Comparison of ENCODE assay signal across 13 cellular contexts in the genomic region with DNA sequence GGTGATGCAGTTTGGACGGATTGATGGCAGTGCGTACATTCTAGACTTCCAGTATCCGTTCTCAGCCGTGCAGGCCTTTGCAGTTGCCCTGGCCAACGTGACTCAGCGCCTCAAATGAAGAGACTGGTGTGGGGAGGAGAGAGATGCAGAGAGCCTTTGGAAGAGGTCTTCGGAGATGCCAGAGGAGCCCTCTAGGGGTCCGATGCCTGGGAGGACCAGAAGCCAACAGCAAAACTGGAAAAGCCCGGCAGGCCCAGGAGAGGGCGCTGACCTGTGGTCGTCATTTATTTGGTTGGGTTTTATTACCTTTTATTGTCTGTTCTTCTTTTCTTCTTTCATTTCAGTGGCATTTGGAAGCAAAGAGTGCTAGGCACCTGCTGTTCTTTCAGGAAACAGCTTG. TPM values are rescaled to one million over a fixed set of nuclear protein-coding genes. Genes with fewer than 3 reads are reported as not detected.
DNase-seq lines count a peak whose midpoint lies in the region; ATAC-seq, FAIRE-seq and TF ChIP-seq lines count a peak whose summit lies in the region.
"Had no signal": no experiment of that assay in that cellular context is flagged by ENCODE, and none has a peak within 500 bp of the region (broad histone marks: within the 10 kb centered on the region; RNA-seq: fewer than 3 reads in every experiment).

No MANE protein-coding gene starts in this region.

- no peaks in the 10 kb centered on the region for H3K9me3 ChIP-seq in HepG2 (ENCODE audit: low read length)
- H3K9me3 ChIP-seq in right lobe of liver = no peaks in the 10 kb centered on the region
- H3K9me3 ChIP-seq in RWPE2 (ENCODE audit: severe bottlenecking) = no peaks in the 10 kb centered on the region
- no peaks in the 10 kb centered on the region for H3K9me3 ChIP-seq in gastroesophageal sphincter
- H3K9me3 ChIP-seq: SJSA1, stomach had no signal

- in situ Hi-C loops in HepG2 (cut with HindIII; ENCODE audit: extremely low pct_ligation_motif_present, low pct_unique_long_range_greater_than_20kb) = loop anchor here (25.0 kb wide), 1 partner anchor 294 kb away; no protein-coding TSS in a partner anchor

- peak; percentile 63 for TF ChIP-seq RAD21 in HepG2 (CRISPR knock-in tag; IDR thresholded peaks at IDR 0.05)

- no peak overlapping the region for H2AFZ ChIP-seq in HepG2 (ENCODE audit: low read length)

- peak; percentile 79 for FAIRE-seq in HepG2 (lab: Jason Lieb, UNC)

- peaks cover 10% of the 10 kb centered on the region for H3K4me1 ChIP-seq in HepG2 (ENCODE audit: insufficient read depth, low read length)
- H3K4me1 ChIP-seq in right lobe of liver = peaks cover 0 to 8% (median 4%) of the 10 kb centered on the region in 4 donors
- H3K4me1 ChIP-seq in RWPE2 (ENCODE audit: insufficient read depth, poor library complexity, severe bottlenecking) = no peaks in the 10 kb centered on the region
- H3K4me1 ChIP-seq in foreskin keratinocyte = no peaks in the 10 kb centered on the region
- no peaks in the 10 kb centered on the region for H3K4me1 ChIP-seq in gastroesophageal sphincter
- H3K4me1 ChIP-seq: SJSA1, stomach had no signal

- H3K4me3 ChIP-seq in HepG2 (replicated peaks in 1 of 3; ENCODE audit: insufficient read depth in 1 of 3, low read depth in 2 of 3, low read length in 3 of 3) (no peak overlapping the region), right lobe of liver (no peak overlapping the region), RWPE2 (ENCODE audit: severe bottlenecking) (no peak overlapping the region), gastroesophageal sphincter (no peak overlapping the region)
- H3K4me3 ChIP-seq: SJSA1, stomach had no signal

- no TSS peak for BruUV-seq in HepG2 (replicated peaks; lab: Mats Ljungman, UMichigan)

- no peak for TF ChIP-seq POLR2A in HepG2 (IDR thresholded peaks at IDR 0.05; ENCODE audit: insufficient read depth in 1 of 2, low read depth in 2 of 2, low read length in 2 of 2)
- no peak for TF ChIP-seq POLR2A in right lobe of liver (IDR thresholded peaks at IDR 0.05)
- no peak for TF ChIP-seq POLR2A in gastroesophageal sphincter (IDR thresholded peaks at IDR 0.05)

- CTCF ChIA-PET in HepG2 (lab: Yijun Ruan, JAX; ENCODE audit: low intra/inter-chr PET ratio, low total read pairs) = interaction anchor here (1.3 kb wide), 1 partner anchor 88 kb away, joined by 6 read pairs; no protein-coding TSS in a partner anchor

- H3K4me2 ChIP-seq in HepG2 (ENCODE audit: low read depth, low read length) = no peak overlapping the region

- H4K20me1 ChIP-seq in HepG2 (ENCODE audit: insufficient read depth, low read length) = no peaks in the 10 kb centered on the region

- ATAC-seq in HepG2 (peak; percentile 87), right lobe of liver (no peak), RWPE2 (ENCODE audit: low read depth) (no peak), foreskin keratinocyte (no peak), GM21360 (IDR thresholded peaks at IDR 0.05; ENCODE audit: unreplicated experiment) (no peak), gastroesophageal sphincter (no peak), HG02623 (IDR thresholded peaks at IDR 0.05; ENCODE audit: unreplicated experiment) (no peak)

- H3K27me3 ChIP-seq in HepG2 (ENCODE audit: control insufficient read depth in 1 of 2, insufficient read depth in 2 of 2, low read length in 2 of 2) (no peaks in the 10 kb centered on the region), right lobe of liver (no peaks in the 10 kb centered on the region), RWPE2 (ENCODE audit: insufficient read depth, poor library complexity, severe bottlenecking) (no peaks in the 10 kb centered on the region), foreskin keratinocyte (no peaks in the 10 kb centered on the region), gastroesophageal sphincter (no peaks in the 10 kb centered on the region)
- H3K27me3 ChIP-seq: SJSA1, stomach had no signal

- no peaks in the 10 kb centered on the region for H3K79me2 ChIP-seq in HepG2 (ENCODE audit: insufficient read depth, low read length)

- peak; percentile 45 for DNase-seq in HepG2 (ENCODE audit: low spot score)
- DNase-seq in right lobe of liver = no peak
- DNase-seq in RWPE2 (ENCODE audit: low spot score) = no peak
- DNase-seq in foreskin keratinocyte = no peak
- no peak for DNase-seq in NCI-H510A treated with DMSO at 0.1 percent for 48 hours (lab: John Stamatoyannopoulos, UW)
- DNase-seq: activated CD4-positive, alpha-beta memory T cell treated with anti-CD3 and anti-CD28 coated beads, Interleukin-2, amount 10 ng/mL, durations not matched to agents 7 days and 5 days; anterior cingulate cortex; C1 segment of cervical spinal cord; stomach had no signal

- H3K9ac ChIP-seq in HepG2 (ENCODE audit: insufficient read depth, low read depth, low read length) = no peak overlapping the region

- intact Hi-C loops in HepG2 (cut with micrococcal nuclease; ENCODE audit: unreplicated experiment) (loop anchor here (1.0 to 2.0 kb wide), 2 partner anchors 56 to 98 kb away; no protein-coding TSS in a partner anchor), right lobe of liver (cut with DNase I) (no loop called here)

- WGBS in HepG2 (ENCODE audit: low lambda C conversion rate) = 90% methylated on average over 11 of the region's 11 CpGs
- WGBS in right lobe of liver (ENCODE audit: insufficient coverage, low coverage, low lambda C conversion rate, missing lambda C conversion rate) = 93% methylated on average over 9 of the region's 11 CpGs
- WGBS in gastroesophageal sphincter (ENCODE audit: low coverage in 1 of 2), 2 donors = 74% methylated on average over 6 of the region's 11 CpGs; no CpG with 5 or more reads in 1 of the 2 donors

- TF ChIP-seq EP300 in HepG2 (IDR thresholded peaks at IDR 0.05; ENCODE audit: low read depth in 2 of 2, low read length in 2 of 2) (no peak), HepG2 (CRISPR knock-in tag; IDR thresholded peaks at IDR 0.05; ENCODE audit: borderline replicate concordance) (no peak), gastroesophageal sphincter (IDR thresholded peaks at IDR 0.05) (no peak)

- TF ChIP-seq CTCF in HepG2 (CRISPR knock-in tag; IDR thresholded peaks at IDR 0.05) (peak; percentile 41), right lobe of liver (IDR thresholded peaks at IDR 0.05) (no peak), RWPE2 (IDR thresholded peaks at IDR 0.05; ENCODE audit: poor library complexity, severe bottlenecking) (peak; percentile 6), foreskin keratinocyte (conservative IDR thresholded peaks at IDR 0.05) (peak; percentile 35), gastroesophageal sphincter (IDR thresholded peaks at IDR 0.05) (no peak)

- H3K27ac ChIP-seq in HepG2 (ENCODE audit: extremely low read length, insufficient read depth, low read length) (no peak overlapping the region), right lobe of liver (no peak overlapping the region), RWPE2 (ENCODE audit: poor library complexity, severe bottlenecking) (no peak overlapping the region), foreskin keratinocyte (no peak overlapping the region), gastroesophageal sphincter (no peak overlapping the region)
- H3K27ac ChIP-seq: SJSA1, stomach had no signal

- POLR2A ChIA-PET in HepG2 (lab: Yijun Ruan, JAX) = no interaction called here

- H3K36me3 ChIP-seq in HepG2 (replicated peaks in 1 of 2; ENCODE audit: control insufficient read depth in 1 of 2, insufficient read depth in 2 of 2, low read length in 2 of 2) (peaks cover 13 to 31% of the 10 kb centered on the region in 2 experiments), right lobe of liver (no peaks in the 10 kb centered on the region), RWPE2 (ENCODE audit: low read depth) (peaks cover 4% of the 10 kb centered on the region; the same call in 1 of the 2 replicates), gastroesophageal sphincter (peaks cover 0 to 59% of the 10 kb centered on the region in 2 donors)

TF ChIP-seq in HepG2, 621 proteins besides CTCF, POLR2A, EP300 and RAD21 (continues in another document):
- TF ChIP-seq MTA3 (CRISPR knock-in tag; IDR thresholded peaks at IDR 0.05) = no peak
- peak; percentile 57 for TF ChIP-seq XRCC5 (optimal IDR thresholded peaks at IDR 0.05; ENCODE audit: low read length)
- peak; percentile 36; the same call in 1 of the 2 replicates for TF ChIP-seq SMC3 (IDR thresholded peaks at IDR 0.05; ENCODE audit: low read length)

RNA-seq across cellular contexts. Expression of a gene that starts 53.3 kb away (rescaled TPM):
- total RNA-seq in HepG2 (2016; rRNA removed; fragmentation: Illumina TruSeq; extraction: Trizol) (42.1 and 59.1 TPM in 2 replicates), right lobe of liver (10 to 100 TPM; 11.3 to 14.0 (median 12.5) TPM), foreskin keratinocyte (29.5 and 32.8 TPM in 2 replicates), gastroesophageal sphincter (10 to 100 TPM; 26.8 to 38.3 (median 29.3) TPM)
- total RNA-seq in HepG2 (2016; cell fraction: cytosol; rRNA removed; fragmentation: Illumina TruSeq; extraction: Trizol; ENCODE audit: low read depth) = 32.4 and 35.6 TPM in 2 replicates
- total RNA-seq in HepG2 (2016; cell fraction: insoluble cytoplasmic fraction; rRNA removed; fragmentation: Illumina TruSeq; extraction: Trizol) = 41.0 and 60.9 TPM in 2 replicates
- 29.2 and 32.9 TPM in 2 replicates for total RNA-seq in HepG2 (2016; cell fraction: membrane; rRNA removed; fragmentation: Illumina TruSeq; extraction: Trizol)
- 66.4 and 75.5 TPM in 2 replicates for total RNA-seq in HepG2 (2016; cell fraction: nucleus; rRNA removed; fragmentation: Illumina TruSeq; extraction: Trizol)
- polyA plus RNA-seq in HepG2 (2011; rRNA removed) (105 and 108 TPM in 2 replicates), foreskin keratinocyte (8.0 and 8.7 TPM in 2 replicates)
- polyA plus RNA-seq in HepG2 (2011; cell fraction: cytosol; rRNA removed) = 53.2 and 89.4 TPM in 2 replicates
- 65.7 and 85.9 TPM in 2 replicates for polyA plus RNA-seq in HepG2 (2011; cell fraction: nucleus; rRNA removed)
- polyA plus RNA-seq in HepG2 (2012) = 99.1 and 106 TPM in 2 replicates
- polyA plus RNA-seq in HepG2 (2016; cell fraction: cytosol; fragmentation: Illumina TruSeq; extraction: Trizol; ENCODE audit: low read depth) = 2.2 and 2.6 TPM in 2 replicates
- 31.8 and 32.9 TPM in 2 replicates for polyA plus RNA-seq in HepG2 (2016; cell fraction: insoluble cytoplasmic fraction; fragmentation: Illumina TruSeq; extraction: Trizol; ENCODE audit: low read depth)
- polyA plus RNA-seq in HepG2 (2016; cell fraction: membrane; fragmentation: Illumina TruSeq; extraction: Trizol; ENCODE audit: low read depth) = 8.5 and 9.3 TPM in 2 replicates
- 140 and 144 TPM in 2 replicates for polyA plus RNA-seq in HepG2 (2016; cell fraction: nucleus; fragmentation: Illumina TruSeq; extraction: Trizol; ENCODE audit: insufficient read depth, low read depth)
- polyA minus RNA-seq in HepG2 (2011; rRNA and poly(A)+ RNA removed; ENCODE audit: low replicate concordance) = 13.5 and 115 TPM in 2 replicates
- polyA minus RNA-seq in HepG2 (2011; cell fraction: cytosol; rRNA and poly(A)+ RNA removed) = 82.7 and 108 TPM in 2 replicates
- polyA minus RNA-seq in HepG2 (2011; cell fraction: nucleus; rRNA and poly(A)+ RNA removed) = 78.4 and 93.9 TPM in 2 replicates

Comparison
In these comparisons a context has a peak if more than half of its experiments do, and no peak if none do; other contexts are left out.
1. CTCF ChIP-seq: peak in HepG2 (single experiment), RWPE2 (single experiment) and foreskin keratinocyte (single experiment); none in right lobe of liver (0 of 4) and gastroesophageal sphincter (0 of 4).